In genomic region chr1:203172184-203173115, GRCh38 we compare ENCODE assay signal across 1 cellular context.
TF ChIP-seq lines count a peak whose summit lies in the region.

No MANE protein-coding gene starts in this region.

TF ChIP-seq in HEK293, 187 proteins besides CTCF, POLR2A, EP300 and RAD21 (continued from another document and continues in another):
- TF ChIP-seq ZSCAN5A (tag by site-specific recombination; IDR thresholded peaks at IDR 0.05) (no peak), ZNF10 (tag by site-specific recombination; IDR thresholded peaks at IDR 0.05) (peak; percentile 49; the same call in 1 of the 2 replicates), ZNF629 (tag by site-specific recombination; IDR thresholded peaks at IDR 0.05) (no peak), ZNF560 (tag by site-specific recombination; IDR thresholded peaks at IDR 0.05; ENCODE audit: borderline replicate concordance) (no peak), ZNF530 (tag by site-specific recombination; IDR thresholded peaks at IDR 0.05; ENCODE audit: low read depth) (no peak), PRDM6 (tag by site-specific recombination; IDR thresholded peaks at IDR 0.05) (no peak), GLIS1 (tag by site-specific recombination; IDR thresholded peaks at IDR 0.05) (peak; percentile 88), ZNF501 (tag by site-specific recombination; IDR thresholded peaks at IDR 0.05) (no peak), GLIS2 (tag by site-specific recombination; IDR thresholded peaks at IDR 0.05) (0 out of 2 replicates have a peak, but pooled peaks have one; percentile 10), SCRT2 (tag by site-specific recombination; IDR thresholded peaks at IDR 0.05) (0 out of 2 replicates have a peak, but pooled peaks have one; percentile 41), ZBTB10 (tag by site-specific recombination; IDR thresholded peaks at IDR 0.05) (no peak), ZNF394 (tag by site-specific recombination; IDR thresholded peaks at IDR 0.05; ENCODE audit: borderline replicate concordance) (no peak), ZXDB (tag by site-specific recombination; IDR thresholded peaks at IDR 0.05) (no peak), ZNF121 (tag by site-specific recombination; IDR thresholded peaks at IDR 0.05) (no peak), SP2 (tag by site-specific recombination; IDR thresholded peaks at IDR 0.05) (no peak), ZSCAN4 (tag by site-specific recombination; IDR thresholded peaks at IDR 0.05) (no peak), SCRT1 (tag by site-specific recombination; IDR thresholded peaks at IDR 0.05; ENCODE audit: borderline replicate concordance) (peak; percentile 44; the same call in 1 of the 2 replicates), ZNF654 (tag by site-specific recombination; IDR thresholded peaks at IDR 0.05; ENCODE audit: low read depth) (peak; percentile 54), IKZF3 (tag by site-specific recombination; IDR thresholded peaks at IDR 0.05) (peak; percentile 69), ZNF354C (tag by site-specific recombination; IDR thresholded peaks at IDR 0.05; ENCODE audit: borderline replicate concordance, low read depth) (no peak), ZNF112 (tag by site-specific recombination; IDR thresholded peaks at IDR 0.05) (no peak), ZNF48 (tag by site-specific recombination; IDR thresholded peaks at IDR 0.05) (no peak), SP7 (tag by site-specific recombination; IDR thresholded peaks at IDR 0.05) (no peak), PRDM10 (tag by site-specific recombination; IDR thresholded peaks at IDR 0.05) (peak; percentile 30; the same call in 1 of the 2 replicates), ZNF555 (tag by site-specific recombination; conservative IDR thresholded peaks at IDR 0.05) (no peak), ZNF677 (tag by site-specific recombination; IDR thresholded peaks at IDR 0.05) (no peak), ZSCAN16 (tag by site-specific recombination; IDR thresholded peaks at IDR 0.05) (no peak), ZNF692 (tag by site-specific recombination; IDR thresholded peaks at IDR 0.05) (peak; percentile 97), ZNF513 (tag by site-specific recombination; IDR thresholded peaks at IDR 0.05) (no peak), ZNF548 (tag by site-specific recombination; IDR thresholded peaks at IDR 0.05) (no peak), ZNF600 (tag by site-specific recombination; IDR thresholded peaks at IDR 0.05) (peak; percentile 21; the same call in 1 of the 2 replicates), ZNF623 (tag by site-specific recombination; IDR thresholded peaks at IDR 0.05) (no peak), ZNF221 (tag by site-specific recombination; IDR thresholded peaks at IDR 0.05; ENCODE audit: borderline replicate concordance) (no peak), ZNF18 (tag by site-specific recombination; IDR thresholded peaks at IDR 0.05) (peak; percentile 78), TCF7L2 (IDR thresholded peaks at IDR 0.05; ENCODE audit: borderline replicate concordance, low read depth, low read length) (no peak), PRDM1 (tag by site-specific recombination; IDR thresholded peaks at IDR 0.05) (no peak), ZNF585B (tag by site-specific recombination; IDR thresholded peaks at IDR 0.05) (no peak), ZNF621 (tag by site-specific recombination; IDR thresholded peaks at IDR 0.05) (no peak), ZNF776 (tag by site-specific recombination; IDR thresholded peaks at IDR 0.05; ENCODE audit: borderline replicate concordance) (no peak), BCL11A (tag by site-specific recombination; IDR thresholded peaks at IDR 0.05; ENCODE audit: low read depth) (no peak), ZNF404 (tag by site-specific recombination; IDR thresholded peaks at IDR 0.05) (no peak), ZNF785 (tag by site-specific recombination; IDR thresholded peaks at IDR 0.05) (no peak), ZBTB1 (tag by site-specific recombination; IDR thresholded peaks at IDR 0.05) (no peak), ZNF658 (tag by site-specific recombination; IDR thresholded peaks at IDR 0.05) (no peak), ZNF701 (tag by site-specific recombination; IDR thresholded peaks at IDR 0.05) (no peak), ZBTB6 (tag by site-specific recombination; IDR thresholded peaks at IDR 0.05) (no peak), HIC1 (tag by site-specific recombination; IDR thresholded peaks at IDR 0.05) (no peak)
